ENCODE assay signal across 8 cellular contexts in genomic region chr14:60647837-60648168, GRCh38. TPM values are rescaled to one million over a fixed set of nuclear protein-coding genes. Genes with fewer than 3 reads are reported as not detected.
A peak's percentile ranks its signal among the peaks of the same experiment; 100 is the strongest.
DNase-seq lines count a peak whose midpoint lies in the region; ATAC-seq and TF ChIP-seq lines count a peak whose summit lies in the region.

No MANE protein-coding gene starts in this region.

- peak overlapping the region in 1 of 8 donors; percentile 36 for H3K27ac Mint-ChIP-seq in CD8-positive, alpha-beta memory T cell
- H3K27ac Mint-ChIP-seq in dendritic cell treated with granulocyte-macrophage colony-stimulating factor and Interleukin-4, amounts not matched to agents 40 ng/mL and 50 ng/mL, for 4 days = no peak overlapping the region

- no peak for DNase-seq in CD8-positive, alpha-beta memory T cell
- no peak for DNase-seq in LNCaP clone FGC (ENCODE audit: low read depth)
- peak; percentile 91 for DNase-seq in osteoblast (ENCODE audit: insufficient read length, low spot score, missing footprints)
- no peak for DNase-seq in caudate nucleus (lab: John Stamatoyannopoulos, UW)
- DNase-seq in DMS153 treated with DMSO at 0.1 percent for 48 hours (lab: John Stamatoyannopoulos, UW; ENCODE audit: unreplicated experiment) = no peak

- peaks cover 78% of the 10 kb centered on the region for H3K27me3 ChIP-seq in CD8-positive, alpha-beta memory T cell (ENCODE audit: insufficient read depth, low read length, poor library complexity, severe bottlenecking)
- peaks cover 4% of the 10 kb centered on the region for H3K27me3 ChIP-seq in osteoblast (ENCODE audit: insufficient read depth, low read length)

- peaks cover 63% of the 10 kb centered on the region for H3K79me2 ChIP-seq in osteoblast (ENCODE audit: insufficient read depth, low read length)

- H3K36me3 Mint-ChIP-seq in CD8-positive, alpha-beta memory T cell = no peaks in the 10 kb centered on the region
- no peaks in the 10 kb centered on the region for H3K36me3 Mint-ChIP-seq in dendritic cell treated with granulocyte-macrophage colony-stimulating factor and Interleukin-4, amounts not matched to agents 40 ng/mL and 50 ng/mL, for 4 days (ENCODE audit: low read depth)

- H3K9me3 Mint-ChIP-seq in CD8-positive, alpha-beta memory T cell = peaks cover 0 to 3% (median 0%) of the 10 kb centered on the region in 5 donors
- H3K9me3 Mint-ChIP-seq in dendritic cell treated with granulocyte-macrophage colony-stimulating factor and Interleukin-4, amounts not matched to agents 40 ng/mL and 50 ng/mL, for 4 days = no peaks in the 10 kb centered on the region

- TF ChIP-seq CTCF in LNCaP clone FGC (IDR thresholded peaks at IDR 0.05; ENCODE audit: control insufficient read depth, extremely low read depth, insufficient read depth) = no peak
- no peak for TF ChIP-seq CTCF in osteoblast (IDR thresholded peaks at IDR 0.05; ENCODE audit: extremely low read depth, low read depth, low read length)

- POLR2A ChIA-PET in CD8-positive, alpha-beta memory T cell (lab: Charles Lee) = no interaction called here

- no peak overlapping the region for H3K4me3 ChIP-seq in CD8-positive, alpha-beta memory T cell (ENCODE audit: low read length)
- H3K4me3 ChIP-seq in LNCaP clone FGC (ENCODE audit: low read depth, low read length) (peak overlapping the region; percentile 63), osteoblast (ENCODE audit: insufficient read depth, low read length) (peak overlapping the region; percentile 92)

- ATAC-seq in HG03565 (IDR thresholded peaks at IDR 0.05; ENCODE audit: unreplicated experiment) = no peak
- no peak for ATAC-seq in GM21367 (IDR thresholded peaks at IDR 0.05; ENCODE audit: unreplicated experiment)

- H4K20me1 ChIP-seq in osteoblast (ENCODE audit: insufficient read depth, low read length) = peaks cover 3% of the 10 kb centered on the region

- peaks cover 86 to 91% of the 10 kb centered on the region in 2 donors for H3K27me3 Mint-ChIP-seq in CD8-positive, alpha-beta memory T cell
- peaks cover 95% of the 10 kb centered on the region for H3K27me3 Mint-ChIP-seq in dendritic cell treated with granulocyte-macrophage colony-stimulating factor and Interleukin-4, amounts not matched to agents 40 ng/mL and 50 ng/mL, for 4 days

- intact Hi-C loops in dendritic cell treated with granulocyte-macrophage colony-stimulating factor and Interleukin-4, amounts not matched to agents 40 ng/mL and 50 ng/mL, for 4 days (cut with micrococcal nuclease) = no loop called here

- no peak overlapping the region for H3K27ac ChIP-seq in CD8-positive, alpha-beta memory T cell (ENCODE audit: low read depth, low read length)
- H3K27ac ChIP-seq in osteoblast (ENCODE audit: low read depth, low read length) = peak overlapping the region; percentile 70
- no peak overlapping the region for H3K27ac ChIP-seq in caudate nucleus (ENCODE audit: low read depth, low read length)

- no peaks in the 10 kb centered on the region for H3K9me3 ChIP-seq in CD8-positive, alpha-beta memory T cell (ENCODE audit: low read length)
- H3K9me3 ChIP-seq in osteoblast (ENCODE audit: low read depth, low read length) = no peaks in the 10 kb centered on the region

- peak overlapping the region; percentile 99 for H3K4me2 ChIP-seq in osteoblast (ENCODE audit: insufficient read depth, low read length)

- peak overlapping the region in 5 of 7 donors; percentile 30 to 76 (median 63) for H3K4me3 Mint-ChIP-seq in CD8-positive, alpha-beta memory T cell
- peak overlapping the region; percentile 67 for H3K4me3 Mint-ChIP-seq in dendritic cell treated with granulocyte-macrophage colony-stimulating factor and Interleukin-4, amounts not matched to agents 40 ng/mL and 50 ng/mL, for 4 days

- no peaks in the 10 kb centered on the region for H3K36me3 ChIP-seq in CD8-positive, alpha-beta memory T cell (ENCODE audit: insufficient read depth, low read length)
- no peaks in the 10 kb centered on the region for H3K36me3 ChIP-seq in osteoblast (ENCODE audit: insufficient read depth, low read length)

- CTCF ChIA-PET in CD8-positive, alpha-beta memory T cell (lab: Charles Lee) = interaction anchor here (1.2 kb wide), 1 partner anchor 22 kb away, joined by 4 read pairs; no protein-coding TSS in a partner anchor

- peaks cover 52 to 61% (median 58%) of the 10 kb centered on the region in 3 donors for H3K4me1 Mint-ChIP-seq in CD8-positive, alpha-beta memory T cell
- peaks cover 51% of the 10 kb centered on the region for H3K4me1 Mint-ChIP-seq in dendritic cell treated with granulocyte-macrophage colony-stimulating factor and Interleukin-4, amounts not matched to agents 40 ng/mL and 50 ng/mL, for 4 days (ENCODE audit: low read depth)

- peaks cover 28% of the 10 kb centered on the region for H3K4me1 ChIP-seq in CD8-positive, alpha-beta memory T cell (ENCODE audit: insufficient read depth, low read length)
- H3K4me1 ChIP-seq in osteoblast (ENCODE audit: insufficient read depth, low read length) = peaks cover 44% of the 10 kb centered on the region

- H2AFZ ChIP-seq in osteoblast (ENCODE audit: low read length) = peak overlapping the region; percentile 88

RNA-seq across cellular contexts. Expression of gene SIX1, which starts 1.5 kb away (rescaled TPM):
- total RNA-seq in CD8-positive, alpha-beta memory T cell = not detected
- not detected for polyA plus RNA-seq in CD8-positive, alpha-beta memory T cell
- total RNA-seq in osteoblast = 18.1 and 21.5 TPM in 2 replicates

Comparison
In these comparisons a context has a peak if more than half of its experiments do, and no peak if none do; other contexts are left out.
1. RNA of gene SIX1, which starts 1.5 kb away (total RNA-seq): 18.1 to 21.5 TPM in osteoblast; not detected in CD8-positive, alpha-beta memory T cell; every median in the first group is over 10 times any median in the second.